8 cellular contexts compared by ENCODE assay signal in the genomic region with DNA sequence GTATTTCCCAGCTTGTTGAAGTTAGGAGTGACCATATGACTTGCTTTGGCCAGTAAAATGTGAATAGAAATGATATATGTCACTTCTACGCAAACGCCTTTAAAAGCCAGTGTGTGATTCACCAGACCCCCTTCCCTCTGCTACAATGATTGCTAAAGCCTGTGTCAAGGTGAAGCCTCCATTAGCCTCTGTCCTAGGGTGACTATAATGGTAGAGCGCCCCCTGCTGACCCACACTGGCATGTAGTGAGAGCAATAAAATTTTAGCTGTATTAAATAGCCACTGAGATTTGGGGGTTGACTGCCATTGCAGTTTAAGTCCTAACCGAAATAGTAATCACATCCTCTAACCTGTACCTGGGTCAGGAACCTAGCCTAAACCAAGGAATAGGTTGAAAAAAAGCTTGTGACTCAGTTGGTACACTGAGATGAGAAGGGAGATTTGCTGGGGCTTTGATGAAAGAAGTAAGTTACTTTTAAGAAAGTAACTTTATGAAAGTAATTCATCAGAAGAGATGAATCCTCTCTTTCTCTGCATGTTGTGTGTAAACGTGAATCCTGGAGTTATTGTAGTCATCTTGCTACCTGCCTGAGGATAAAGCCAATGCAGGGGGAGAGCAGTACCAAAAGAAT. TPM values are rescaled to one million over a fixed set of nuclear protein-coding genes. Genes with fewer than 3 reads are reported as not detected.
A peak's percentile ranks its signal among the peaks of the same experiment; 100 is the strongest.
DNase-seq lines count a peak whose midpoint lies in the region; ATAC-seq and TF ChIP-seq lines count a peak whose summit lies in the region.

No MANE protein-coding gene starts in this region.

- no peak for TF ChIP-seq CTCF in coronary artery (IDR thresholded peaks at IDR 0.05)

- no peaks in the 10 kb centered on the region for H3K27me3 ChIP-seq in SJCRH30

- H3K36me3 ChIP-seq in SJCRH30: no peaks in the 10 kb centered on the region

- peak; percentile 61 for DNase-seq in GDM1 (lab: John Stamatoyannopoulos, UW)
- peak; percentile 29 for DNase-seq in KG1 (lab: John Stamatoyannopoulos, UW)
- DNase-seq in SJCRH30: peak; percentile 76 to 89
- peak; percentile 12 to 75 (median 66) for DNase-seq in activated naive CD4-positive, alpha-beta T cell (lab: John Stamatoyannopoulos, UW)
- peak; percentile 88 for DNase-seq in Right ventricle myocardium superior
- peak; percentile 33 for DNase-seq in pulmonary artery endothelial cell (ENCODE audit: low read depth, low spot score)
- DNase-seq in coronary artery (ENCODE audit: low spot score): no peak

- intact Hi-C loops in Right ventricle myocardium superior (cut with DNase I): loop anchor here (1.0 to 10.0 kb wide), 2 partner anchors 234 to 400 kb away; no protein-coding TSS in a partner anchor

- H3K4me1 ChIP-seq in SJCRH30: no peaks in the 10 kb centered on the region

- H3K9me3 ChIP-seq in SJCRH30 (replicated peaks): no peaks in the 10 kb centered on the region

- no peak overlapping the region for H3K27ac ChIP-seq in SJCRH30
- H3K27ac ChIP-seq in coronary artery: no peak overlapping the region

- H3K4me3 ChIP-seq in SJCRH30 (no peak overlapping the region), coronary artery (no peak overlapping the region)

- ATAC-seq in GM21737 (IDR thresholded peaks at IDR 0.05; ENCODE audit: unreplicated experiment) (peak; percentile 90), Right ventricle myocardium superior (ENCODE audit: poor library complexity) (peak; percentile 92)

RNA-seq across cellular contexts. Expression of gene GTF2E1, which starts 52.6 kb away (rescaled TPM):
- 31.6 and 32.3 TPM in 2 replicates for total RNA-seq in SJCRH30 (2014; rRNA removed; shearing (Covaris generic))
- total RNA-seq in Right ventricle myocardium superior (12.2 TPM), pulmonary artery endothelial cell (27.0 and 42.2 TPM in 2 replicates)

RNA-seq across cellular contexts. Expression of gene RABL3, which starts 52.8 kb away (rescaled TPM):
- 19.7 and 21.4 TPM in 2 replicates for total RNA-seq in SJCRH30 (2014; rRNA removed; shearing (Covaris generic))
- 17.9 TPM for total RNA-seq in Right ventricle myocardium superior
- 14.6 and 27.7 TPM in 2 replicates for total RNA-seq in pulmonary artery endothelial cell
